ENCODE assay signal across 8 cellular contexts in genomic region chr18:44013871-44014270, GRCh38.
"Had no signal": no experiment of that assay in that cellular context is flagged by ENCODE, and none has a peak within 500 bp of the region (broad histone marks: within the 10 kb centered on the region; RNA-seq: fewer than 3 reads in every experiment).

No MANE protein-coding gene starts in this region.

- ATAC-seq: GM12878 had no signal

- FAIRE-seq: G401.6, GM12878, GM12891, GM12892, GM18507, GM19239 had no signal

- H3K4me3 ChIP-seq: GM12878 had no signal

- DNase-seq: GDM1, GF-D8 had no signal
